31 cellular contexts compared by ENCODE assay signal in the genomic region with DNA sequence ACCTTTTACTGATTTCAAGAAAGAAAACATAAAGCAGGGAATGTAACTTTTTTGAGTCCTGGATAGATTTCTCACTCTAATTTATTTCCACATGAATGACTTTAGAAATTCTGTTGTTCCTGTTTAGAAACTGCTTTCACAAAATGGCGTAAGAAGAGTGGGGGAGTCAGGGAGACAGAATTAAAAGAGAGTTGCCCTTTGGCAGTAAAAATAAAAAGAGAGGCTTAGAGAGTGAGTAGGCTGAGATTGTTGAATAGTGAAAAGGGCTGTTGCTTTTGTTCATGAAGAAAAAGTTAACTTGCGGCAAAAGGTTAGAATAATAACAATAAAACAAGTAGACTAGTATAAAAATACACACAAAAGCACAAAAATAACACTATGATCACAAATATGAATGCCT.
"Had no signal": no experiment of that assay in that cellular context is flagged by ENCODE, and none has a peak within 500 bp of the region (broad histone marks: within the 10 kb centered on the region; RNA-seq: fewer than 3 reads in every experiment).

No MANE protein-coding gene starts in this region.

- H3K36me3 ChIP-seq: gastrocnemius medialis, WERI-Rb-1 had no signal

- H3K4me3 Mint-ChIP-seq: activated B cell treated with CpG ODN at 0.5 μM for 24 hours; activated CD4-positive, alpha-beta memory T cell treated with anti-CD3 and anti-CD28 coated beads for 36 hours; activated CD8-positive, alpha-beta memory T cell treated with anti-CD3 and anti-CD28 coated beads, Interleukin-2, amount 10 ng/mL, durations not matched to agents 7 days and 5 days; activated CD8-positive, alpha-beta T cell treated with anti-CD3 and anti-CD28 coated beads, Interleukin-2, amount 10 ng/mL, durations not matched to agents 7 days and 5 days; activated naive CD8-positive, alpha-beta T cell; activated T-cell treated with anti-CD3 and anti-CD28 coated beads, Interleukin-2, amount 50 U/mL, for 24 hours; activated T-cell treated with anti-CD3 and anti-CD28 coated beads, Interleukin-2, amount 50 U/mL, for 72 hours; effector memory CD8-positive, alpha-beta T cell; T-helper 17 cell; T-helper 2 cell treated with Interferon-gamma antibody and Interleukin-4, amounts not matched to agents 5 μg/mL and 100 μg/mL, for 36 hours had no signal

- H3K9me3 ChIP-seq: body of pancreas, gastrocnemius medialis had no signal

- ATAC-seq: activated CD4-positive, CD25-positive, alpha-beta regulatory T cell treated with anti-CD3 and anti-CD28 coated beads, Interleukin-2, amount 50 U/mL, for 24 hours; activated CD8-positive, alpha-beta memory T cell treated with anti-CD3 and anti-CD28 coated beads, Interleukin-2, amount 10 ng/mL, durations not matched to agents 7 days and 5 days; activated CD8-positive, alpha-beta T cell treated with anti-CD3 and anti-CD28 coated beads, Interleukin-2, amount 10 ng/mL, durations not matched to agents 7 days and 5 days; activated T-cell treated with anti-CD3 and anti-CD28 coated beads, Interleukin-2, amount 50 U/mL, for 72 hours; body of pancreas; effector memory CD8-positive, alpha-beta T cell; esophagus mucosa; foreskin keratinocyte; gastrocnemius medialis; heart right ventricle; T-helper 17 cell had no signal

- H3K27me3 Mint-ChIP-seq: activated B cell treated with CpG ODN at 0.5 μM for 24 hours; activated CD4-positive, alpha-beta memory T cell treated with anti-CD3 and anti-CD28 coated beads for 36 hours; activated CD8-positive, alpha-beta memory T cell treated with anti-CD3 and anti-CD28 coated beads, Interleukin-2, amount 10 ng/mL, durations not matched to agents 7 days and 5 days; activated naive CD8-positive, alpha-beta T cell; activated T-cell treated with anti-CD3 and anti-CD28 coated beads, Interleukin-2, amount 50 U/mL, for 24 hours; effector memory CD8-positive, alpha-beta T cell; T-helper 17 cell had no signal

- DNase-seq: activated B cell treated with CpG ODN at 0.5 μM for 24 hours; activated CD4-positive, alpha-beta memory T cell treated with anti-CD3 and anti-CD28 coated beads for 36 hours; activated CD4-positive, alpha-beta T cell treated with anti-CD3 and anti-CD28 coated beads for 48 hours; activated CD4-positive, alpha-beta T cell treated with anti-CD3 and anti-CD28 coated beads, Interleukin-2, amount 50 U/mL, for 1 hour; activated CD8-positive, alpha-beta memory T cell treated with anti-CD3 and anti-CD28 coated beads, Interleukin-2, amount 10 ng/mL, durations not matched to agents 7 days and 5 days; activated CD8-positive, alpha-beta memory T cell treated with anti-CD3 and anti-CD28 coated beads, Interleukin-2, amount 50 U/mL, for 4 hours; activated CD8-positive, alpha-beta T cell treated with anti-CD3 and anti-CD28 coated beads, Interleukin-2, amount 10 ng/mL, durations not matched to agents 7 days and 5 days; activated gamma-delta T cell treated with Interleukin-2 at 50 U/mL for 16 hours; activated naive CD4-positive, alpha-beta T cell treated with anti-CD3 and anti-CD28 coated beads, Interleukin-2, amount 50 U/mL, for 16 hours; activated naive CD4-positive, alpha-beta T cell treated with Interleukin-2 at 50 U/mL for 16 hours; activated T-cell treated with anti-CD3 and anti-CD28 coated beads, Interleukin-2, amount 50 U/mL, for 24 hours; activated T-cell treated with anti-CD3 and anti-CD28 coated beads, Interleukin-2, amount 50 U/mL, for 72 hours; amniotic stem cell; anterior cingulate cortex; body of pancreas; caudate nucleus; cortex of kidney; dermis blood vessel endothelial cell; effector CD4-positive, alpha-beta T cell; effector memory CD8-positive, alpha-beta T cell; foreskin keratinocyte; gastrocnemius medialis; heart right ventricle; T-helper 1 cell; T-helper 17 cell; T1000; WERI-Rb-1 had no signal

- H3K27ac Mint-ChIP-seq: activated B cell treated with CpG ODN at 0.5 μM for 24 hours; activated CD4-positive, alpha-beta memory T cell treated with anti-CD3 and anti-CD28 coated beads for 36 hours; activated CD8-positive, alpha-beta memory T cell treated with anti-CD3 and anti-CD28 coated beads, Interleukin-2, amount 10 ng/mL, durations not matched to agents 7 days and 5 days; activated CD8-positive, alpha-beta T cell treated with anti-CD3 and anti-CD28 coated beads, Interleukin-2, amount 10 ng/mL, durations not matched to agents 7 days and 5 days; activated naive CD8-positive, alpha-beta T cell; activated T-cell treated with anti-CD3 and anti-CD28 coated beads, Interleukin-2, amount 50 U/mL, for 24 hours; activated T-cell treated with anti-CD3 and anti-CD28 coated beads, Interleukin-2, amount 50 U/mL, for 72 hours; effector memory CD8-positive, alpha-beta T cell; T-helper 17 cell; T-helper 2 cell treated with Interferon-gamma antibody and Interleukin-4, amounts not matched to agents 5 μg/mL and 100 μg/mL, for 36 hours had no signal

- H3K27ac ChIP-seq: body of pancreas, foreskin keratinocyte, gastrocnemius medialis, heart right ventricle, WERI-Rb-1 had no signal

- H3K4me1 ChIP-seq: body of pancreas, foreskin keratinocyte, gastrocnemius medialis, heart right ventricle had no signal

- H3K4me3 ChIP-seq: body of pancreas, gastrocnemius medialis, heart right ventricle had no signal

- H3K27me3 ChIP-seq: body of pancreas, foreskin keratinocyte, gastrocnemius medialis, heart right ventricle had no signal

- H3K4me1 Mint-ChIP-seq: activated B cell treated with CpG ODN at 0.5 μM for 24 hours; activated CD8-positive, alpha-beta memory T cell treated with anti-CD3 and anti-CD28 coated beads, Interleukin-2, amount 10 ng/mL, durations not matched to agents 7 days and 5 days; T-helper 17 cell had no signal
